Comparison of ENCODE assay signal across 8 cellular contexts in the genomic region with DNA sequence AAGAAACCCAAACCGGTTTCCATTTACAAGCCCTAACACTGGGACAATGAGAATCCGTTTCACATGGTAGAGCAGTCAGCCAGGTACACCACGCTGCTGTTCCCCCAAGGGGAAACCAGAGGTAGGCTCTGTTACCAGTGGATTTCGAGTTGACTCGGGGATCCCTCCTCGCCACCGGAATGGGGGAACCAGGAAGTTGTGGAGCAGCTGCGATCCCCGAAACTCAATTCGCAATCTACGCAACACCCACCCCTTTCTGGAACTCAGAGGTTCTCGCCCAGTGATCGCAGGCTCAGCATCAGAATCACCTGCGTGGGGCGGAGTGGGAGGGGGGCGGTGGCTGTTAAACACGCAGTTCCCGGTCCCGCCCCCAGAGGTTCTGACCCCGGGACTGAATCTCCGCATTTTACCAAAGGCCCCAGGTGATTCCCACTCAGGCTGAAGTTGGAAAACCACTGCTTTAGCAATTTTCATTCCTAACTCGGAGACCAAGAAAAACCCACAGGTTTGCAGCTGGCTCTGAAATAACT. TPM values are rescaled to one million over a fixed set of nuclear protein-coding genes. Genes with fewer than 3 reads are reported as not detected.
DNase-seq lines count a peak whose midpoint lies in the region; ATAC-seq and TF ChIP-seq lines count a peak whose summit lies in the region.
"Not testable (repeated sequence)": the region's sequence is repeated elsewhere in the genome, so short reads cannot be mapped to it uniquely, and the experiment has no call there.

No MANE protein-coding gene starts in this region.

- peak overlapping the region; percentile 77 for H3K4me3 ChIP-seq in OCI-LY7 (ENCODE audit: low read depth, low read length, poor library complexity, severe bottlenecking)
- H3K4me3 ChIP-seq in coronary artery, result peak overlapping the region; percentile 94
- H3K4me3 ChIP-seq in iPS-18c (ENCODE audit: insufficient read depth, low read depth, low read length), result peak overlapping the region; percentile 68

- H3K9me3 ChIP-seq in OCI-LY7 (ENCODE audit: low read length); iPS-18c (ENCODE audit: control insufficient read depth, insufficient read depth, low read length): not testable (repeated sequence)

- DNase-seq in DMS53 (lab: John Stamatoyannopoulos, UW) (peak; percentile 54), OCI-LY7 (ENCODE audit: low spot score) (peak; percentile 21), coronary artery (ENCODE audit: low spot score) (peak; percentile 83), posterior cingulate gyrus (peak in 8 of 10 donors; percentile 11 to 87 (median 25))
- DNase-seq in activated CD8-positive, alpha-beta memory T cell treated with anti-CD3 and anti-CD28 coated beads, Interleukin-2, amount 50 U/mL, for 1 hour (ENCODE audit: extremely low read depth), result peak; percentile 43
- DNase-seq in stimulated activated naive CD4-positive, alpha-beta T cell (lab: John Stamatoyannopoulos, UW), result peak; percentile 53 to 75 (median 66)

- CTCF ChIA-PET in OCI-LY7 (lab: Charles Lee; ENCODE audit: unreplicated experiment), result not testable (repeated sequence)

- peak overlapping the region; percentile 99 for H3K4me2 ChIP-seq in OCI-LY7 (ENCODE audit: low read length)

- not testable (repeated sequence) for H3K4me1 ChIP-seq in OCI-LY7 (ENCODE audit: insufficient read depth, low read length, poor library complexity, severe bottlenecking)

- H2AFZ ChIP-seq in OCI-LY7 (ENCODE audit: low read length), result peak overlapping the region; percentile 58; the same call in 1 of the 2 replicates

- H3K36me3 ChIP-seq in OCI-LY7 (ENCODE audit: insufficient read depth, low read length), result not testable (repeated sequence)

- not testable (repeated sequence) for H3K79me2 ChIP-seq in OCI-LY7 (ENCODE audit: insufficient read depth, low read depth, low read length)

- not testable (repeated sequence) for TF ChIP-seq CTCF in OCI-LY7 (conservative IDR thresholded peaks at IDR 0.05; ENCODE audit: low read length); coronary artery (IDR thresholded peaks at IDR 0.05)

- not testable (repeated sequence) for BruUV-seq in OCI-LY7 (replicated peaks; lab: Mats Ljungman, UMichigan)

- H3K27ac ChIP-seq in OCI-LY7 (ENCODE audit: low read depth, low read length, poor library complexity, severe bottlenecking), result not testable (repeated sequence)
- peak overlapping the region; percentile 87 to 97 for H3K27ac ChIP-seq in coronary artery

- not testable (repeated sequence) for H3K9me2 ChIP-seq in OCI-LY7 (ENCODE audit: insufficient read depth, low read length)

- not testable (repeated sequence) for H4K20me1 ChIP-seq in OCI-LY7 (ENCODE audit: insufficient read depth, low read length)

- intact Hi-C loops in OCI-LY7 (cut with micrococcal nuclease; ENCODE audit: unreplicated experiment); posterior cingulate gyrus (cut with DNase I): not testable (repeated sequence)

- POLR2A ChIA-PET in OCI-LY7 (lab: Charles Lee), result not testable (repeated sequence)

- ATAC-seq in HG02798 (IDR thresholded peaks at IDR 0.05; ENCODE audit: poor library complexity, unreplicated experiment), result peak; percentile 24

RNA-seq across cellular contexts. Expression of a gene that starts 49.2 kb away (rescaled TPM):
- total RNA-seq in OCI-LY7 (2014; rRNA removed; shearing (Covaris generic)), result 20.4 and 28.5 TPM in 2 replicates
- 34.0 and 34.4 TPM in 2 replicates for total RNA-seq in OCI-LY7 (2022)

Comparison
In these comparisons a context has a peak if more than half of its experiments do, and no peak if none do; other contexts are left out.
1. DNase-seq: peak in every context shown above with its lines; median percentile 83 in coronary artery; 66 in stimulated activated naive CD4-positive, alpha-beta T cell; 54 in DMS53; 43 in activated CD8-positive, alpha-beta memory T cell treated with anti-CD3 and anti-CD28 coated beads, Interleukin-2, amount 50 U/mL, for 1 hour; 25 in posterior cingulate gyrus; 21 in OCI-LY7.